ENCODE assay signal across 14 cellular contexts in genomic region chr15:68691667-68692066, GRCh38.
DNase-seq lines count a peak whose midpoint lies in the region; ATAC-seq and TF ChIP-seq lines count a peak whose summit lies in the region.
"Had no signal": no experiment of that assay in that cellular context is flagged by ENCODE, and none has a peak within 500 bp of the region (broad histone marks: within the 10 kb centered on the region; RNA-seq: fewer than 3 reads in every experiment).

No MANE protein-coding gene starts in this region.

- H3K9ac ChIP-seq in SK-N-MC (ENCODE audit: insufficient read length): no peak overlapping the region

- H3K9me3 ChIP-seq in SK-N-MC (ENCODE audit: low read depth, low read length) (no peaks in the 10 kb centered on the region), spleen (no peaks in the 10 kb centered on the region)
- H3K9me3 ChIP-seq: ascending aorta, left ventricle myocardium inferior had no signal

- peak; percentile 48 for DNase-seq in SIG-M5 treated with dmso at 0.1 percent for 504 hours (lab: John Stamatoyannopoulos, UW; ENCODE audit: unreplicated experiment)
- no peak for DNase-seq in SIG-M5 (lab: John Stamatoyannopoulos, UW)
- DNase-seq in NCI-H146 (lab: John Stamatoyannopoulos, UW): peak; percentile 48
- DNase-seq in SK-N-MC (ENCODE audit: low read depth, low spot score): peak; percentile 6
- peak; percentile 48 for DNase-seq in spleen
- no peak for DNase-seq in activated CD4-positive, alpha-beta T cell treated with anti-CD3 and anti-CD28 coated beads, Interleukin-2, amount 50 U/mL, for 48 hours
- DNase-seq: activated CD4-positive, alpha-beta T cell treated with anti-CD3 and anti-CD28 coated beads for 4 hours; GDM1; glutamatergic neuron; left ventricle myocardium inferior had no signal

- no peak for ATAC-seq in GM19023 (IDR thresholded peaks at IDR 0.05; ENCODE audit: unreplicated experiment)
- no peak for ATAC-seq in GM18868 (IDR thresholded peaks at IDR 0.05; ENCODE audit: unreplicated experiment)

- no peaks in the 10 kb centered on the region for H3K27me3 ChIP-seq in spleen (replicated peaks in 1 of 7)
- H3K27me3 ChIP-seq: ascending aorta had no signal

- intact Hi-C loops in spleen (cut with DNase I; ENCODE audit: low total_unique reads): no loop called here

- H3K27ac ChIP-seq in SK-N-MC (no peak overlapping the region), spleen (no peak overlapping the region)
- H3K27ac ChIP-seq: ascending aorta, HL-60, left ventricle myocardium inferior had no signal

- no peak for TF ChIP-seq CTCF in spleen (IDR thresholded peaks at IDR 0.05 in 8 of 11, conservative IDR thresholded peaks at IDR 0.05 in 3 of 11)

- 63 to 83% (median 71%) methylated on average over 6 of the region's 6 CpGs for whole genome bisulfite sequencing in spleen, 5 donors

- no peaks in the 10 kb centered on the region for H3K36me3 ChIP-seq in SK-N-MC (ENCODE audit: insufficient read depth, low read length)
- H3K36me3 ChIP-seq in spleen: no peaks in the 10 kb centered on the region
- H3K36me3 ChIP-seq: ascending aorta, left ventricle myocardium inferior had no signal

- H3K4me3 ChIP-seq in SK-N-MC (no peak overlapping the region), spleen (no peak overlapping the region)
- H3K4me3 ChIP-seq: ascending aorta, left ventricle myocardium inferior had no signal

- peaks cover 0 to 9% (median 3%) of the 10 kb centered on the region in 6 donors for H3K4me1 ChIP-seq in spleen
- H3K4me1 ChIP-seq: ascending aorta had no signal

- TF ChIP-seq POLR2A in spleen (IDR thresholded peaks at IDR 0.05): no peak

Comparison
In these comparisons a context has a peak if more than half of its experiments do, and no peak if none do; other contexts are left out.
1. DNase-seq: peak in SIG-M5 treated with dmso at 0.1 percent for 504 hours (single experiment), NCI-H146 (single experiment), SK-N-MC (single experiment) and spleen (single experiment); none in SIG-M5 (single experiment) and activated CD4-positive, alpha-beta T cell treated with anti-CD3 and anti-CD28 coated beads, Interleukin-2, amount 50 U/mL, for 48 hours (0 of 2).